ENCODE assay signal across 17 cellular contexts in genomic region chr9:120608421-120608820, GRCh38.
"Had no signal": no experiment of that assay in that cellular context is flagged by ENCODE, and none has a peak within 500 bp of the region (broad histone marks: within the 10 kb centered on the region; RNA-seq: fewer than 3 reads in every experiment).

No MANE protein-coding gene starts in this region.

- H3K4me1 ChIP-seq: sigmoid colon, spleen, upper lobe of right lung had no signal

- H3K4me3 ChIP-seq: lung, sigmoid colon, spleen, thoracic aorta, upper lobe of right lung had no signal

- H3K9me3 ChIP-seq: sigmoid colon, spleen, thoracic aorta, upper lobe of right lung had no signal

- H3K27ac ChIP-seq: sigmoid colon, spleen, thoracic aorta, upper lobe of right lung had no signal

- DNase-seq: activated CD4-positive, alpha-beta T cell treated with anti-CD3 and anti-CD28 coated beads, Interleukin-2, amount 50 U/mL, for 4 hours; activated effector memory CD4-positive, alpha-beta T cell treated with anti-CD3 and anti-CD28 coated beads, Interleukin-2, amount 50 U/mL, for 16 hours; activated naive CD4-positive, alpha-beta T cell treated with anti-CD3 and anti-CD28 coated beads, Interleukin-2, amount 50 U/mL, for 16 hours; activated T-cell treated with anti-CD3 and anti-CD28 coated beads, Interleukin-2, amount 50 U/mL, for 72 hours; aorta; cerebellar nuclear complex; cortex of kidney; effector CD8-positive, alpha-beta T cell; foreskin fibroblast; hippocampal formation; islet precursor cell; sigmoid colon; spleen; stimulated activated CD4-positive, alpha-beta T cell treated with anti-CD3 and anti-CD28 coated beads, Interleukin-4, amount 100 ng/mL, for 4 hours; upper lobe of right lung had no signal

- H3K27me3 ChIP-seq: sigmoid colon, spleen, upper lobe of right lung had no signal
